Comparison of ENCODE assay signal across 8 cellular contexts in genomic region chr5:128213340-128213739, GRCh38.
A peak's percentile ranks its signal among the peaks of the same experiment; 100 is the strongest.
DNase-seq lines count a peak whose midpoint lies in the region; ATAC-seq and TF ChIP-seq lines count a peak whose summit lies in the region.

No MANE protein-coding gene starts in this region.

- peak; percentile 38 for ATAC-seq in Right ventricle myocardium superior (ENCODE audit: poor library complexity)
- ATAC-seq in Right ventricle myocardium inferior, result no peak

- intact Hi-C loops in Right ventricle myocardium superior (cut with DNase I) (loop anchor here (10.0 kb wide), 1 partner anchor 641 kb away; no protein-coding TSS in a partner anchor), Right ventricle myocardium inferior (cut with DNase I) (loop anchor here (2.0 to 10.0 kb wide), 4 partner anchors 51 to 631 kb away; no protein-coding TSS in a partner anchor)

- DNase-seq in Right ventricle myocardium superior (no peak), Right ventricle myocardium inferior (ENCODE audit: missing footprints) (no peak), HEK293T (ENCODE audit: extremely low spot score) (peak; percentile 61), NCI-H2171 treated with DMSO at 0.1 percent for 48 hours (lab: John Stamatoyannopoulos, UW) (peak; percentile 22), fibroblast of villous mesenchyme (ENCODE audit: low read depth) (peak; percentile 76), pons (ENCODE audit: low spot score) (peak; percentile 74)
- peak; percentile 25 for DNase-seq in activated CD4-positive, alpha-beta T cell treated with anti-CD3 and anti-CD28 coated beads, Interleukin-2, amount 50 U/mL, for 1 hour
- no peak for DNase-seq in NK-92 treated with Interleukin-12 subunit alpha and Interleukin-12 subunit beta, amount 100 ng/mL, for 24 hours (lab: John Stamatoyannopoulos, UW)

- CTCF ChIA-PET in HEK293T (lab: Yijun Ruan, JAX), result no interaction called here

- POLR2A ChIA-PET in HEK293T (lab: Yijun Ruan, JAX), result no interaction called here

- H3K4me3 ChIP-seq in fibroblast of villous mesenchyme (ENCODE audit: low read depth, low read length), result no peak overlapping the region

- TF ChIP-seq CTCF in fibroblast of villous mesenchyme (IDR thresholded peaks at IDR 0.05; ENCODE audit: insufficient read depth, low read depth, low read length), result peak; percentile 85

TF ChIP-seq in HEK293T, 16 proteins besides CTCF, POLR2A, EP300 and RAD21:
- TF ChIP-seq L3MBTL2 (conservative IDR thresholded peaks at IDR 0.05), result no peak
- TF ChIP-seq PKNOX1 (IDR thresholded peaks at IDR 0.05), result no peak
- TF ChIP-seq SUZ12 (IDR thresholded peaks at IDR 0.05), result no peak
- TF ChIP-seq CTBP1 (IDR thresholded peaks at IDR 0.05; ENCODE audit: borderline replicate concordance), result no peak
TF ChIP-seq in HEK293T: peak in this region for 0.

Comparison
In these comparisons a context has a peak if more than half of its experiments do, and no peak if none do; other contexts are left out.
1. DNase-seq: peak in HEK293T (single experiment), NCI-H2171 treated with DMSO at 0.1 percent for 48 hours (single experiment), activated CD4-positive, alpha-beta T cell treated with anti-CD3 and anti-CD28 coated beads, Interleukin-2, amount 50 U/mL, for 1 hour (single experiment), fibroblast of villous mesenchyme (single experiment) and pons (single experiment); none in Right ventricle myocardium superior (single experiment), Right ventricle myocardium inferior (single experiment) and NK-92 treated with Interleukin-12 subunit alpha and Interleukin-12 subunit beta, amount 100 ng/mL, for 24 hours (single experiment).